33 cellular contexts compared by ENCODE assay signal in genomic region chr18:78925193-78925540, GRCh38. TPM values are rescaled to one million over a fixed set of nuclear protein-coding genes. Genes with fewer than 3 reads are reported as not detected.
"Had no signal": no experiment of that assay in that cellular context is flagged by ENCODE, and none has a peak within 500 bp of the region (broad histone marks: within the 10 kb centered on the region; RNA-seq: fewer than 3 reads in every experiment).

No MANE protein-coding gene starts in this region.

- H3K4me1 ChIP-seq: adrenal gland, body of pancreas, breast epithelium had no signal

- H3K27me3 ChIP-seq: adrenal gland, body of pancreas, brain microvascular endothelial cell had no signal

- H3K4me3 ChIP-seq: adrenal gland, body of pancreas, breast epithelium had no signal

- DNase-seq: activated B cell treated with CpG ODN at 0.5 μM for 24 hours; activated CD4-positive, alpha-beta memory T cell treated with anti-CD3 and anti-CD28 coated beads for 36 hours; activated CD4-positive, alpha-beta T cell treated with anti-CD3 and anti-CD28 coated beads for 4 hours; activated CD4-positive, alpha-beta T cell treated with anti-CD3 and anti-CD28 coated beads, Interleukin-2, amount 10 ng/mL, durations not matched to agents 24 days and 14 days; activated CD4-positive, alpha-beta T cell treated with anti-CD3 and anti-CD28 coated beads, Interleukin-2, amount 50 U/mL, for 1 hour; activated CD4-positive, alpha-beta T cell treated with anti-CD3 and anti-CD28 coated beads, Interleukin-2, amount 50 U/mL, for 4 hours; activated CD4-positive, CD25-positive, alpha-beta regulatory T cell treated with anti-CD3 and anti-CD28 coated beads, Interleukin-2, amount 50 U/mL, for 72 hours; activated CD8-positive, alpha-beta memory T cell treated with anti-CD3 and anti-CD28 coated beads, Interleukin-2, amount 50 U/mL, for 4 hours; activated CD8-positive, alpha-beta T cell treated with anti-CD3 and anti-CD28 coated beads for 36 hours; activated effector memory CD4-positive, alpha-beta T cell treated with anti-CD3 and anti-CD28 coated beads, Interleukin-2, amount 50 U/mL, for 16 hours; activated gamma-delta T cell treated with Interleukin-2 at 50 U/mL for 16 hours; activated naive CD4-positive, alpha-beta T cell; activated naive CD4-positive, alpha-beta T cell treated with anti-CD3 and anti-CD28 coated beads for 36 hours; activated naive CD4-positive, alpha-beta T cell treated with anti-CD3 and anti-CD28 coated beads, Interleukin-2, amount 50 U/mL, for 16 hours; activated naive CD8-positive, alpha-beta T cell treated with anti-CD3 and anti-CD28 coated beads for 36 hours; activated T-cell treated with anti-CD3 and anti-CD28 coated beads for 4 hours; activated T-cell treated with anti-CD3 and anti-CD28 coated beads, Interleukin-2, amount 50 U/mL, for 1 hour; activated T-cell treated with anti-CD3 and anti-CD28 coated beads, Interleukin-2, amount 50 U/mL, for 4 hours; activated T-cell treated with anti-CD3 and anti-CD28 coated beads, Interleukin-2, amount 50 U/mL, for 72 hours; adrenal gland; amniotic stem cell; aorta; body of pancreas; brain microvascular endothelial cell; central memory CD4-positive, alpha-beta T cell; T-helper 1 cell; T-helper 2 cell; T-helper 9 cell had no signal

- H3K9me3 ChIP-seq: adrenal gland, body of pancreas had no signal

- H3K27ac ChIP-seq: adrenal gland, body of pancreas, brain microvascular endothelial cell, breast epithelium, VCaP had no signal

- H3K36me3 ChIP-seq: adrenal gland, brain microvascular endothelial cell, breast epithelium had no signal

- ATAC-seq: activated CD8-positive, alpha-beta T cell treated with anti-CD3 and anti-CD28 coated beads for 36 hours; activated naive CD4-positive, alpha-beta T cell treated with anti-CD3 and anti-CD28 coated beads, Interleukin-2, amount 50 U/mL, for 72 hours; activated T-cell treated with anti-CD3 and anti-CD28 coated beads, Interleukin-2, amount 50 U/mL, for 4 hours; activated T-cell treated with anti-CD3 and anti-CD28 coated beads, Interleukin-2, amount 50 U/mL, for 72 hours; activated T-helper 17 cell treated with anti-CD3 and anti-CD28 coated beads, Interleukin-2, amount 50 U/mL, for 72 hours; body of pancreas had no signal

RNA-seq across cellular contexts. Expression of gene SALL3, which starts 54.5 kb away (rescaled TPM):
- total RNA-seq: activated B cell treated with CpG ODN at 0.5 μM for 24 hours; activated CD4-positive, alpha-beta memory T cell treated with anti-CD3 and anti-CD28 coated beads for 36 hours; activated CD4-positive, alpha-beta T cell treated with anti-CD3 and anti-CD28 coated beads, Interleukin-2, amount 10 ng/mL, durations not matched to agents 24 days and 14 days; activated CD8-positive, alpha-beta T cell treated with anti-CD3 and anti-CD28 coated beads for 36 hours; activated naive CD4-positive, alpha-beta T cell treated with anti-CD3 and anti-CD28 coated beads for 36 hours; activated naive CD4-positive, alpha-beta T cell treated with anti-CD3 and anti-CD28 coated beads, Interleukin-2, amount 50 U/mL, for 72 hours; activated naive CD8-positive, alpha-beta T cell treated with anti-CD3 and anti-CD28 coated beads for 36 hours; activated T-cell treated with anti-CD3 and anti-CD28 coated beads, Interleukin-2, amount 50 U/mL, for 4 hours; activated T-cell treated with anti-CD3 and anti-CD28 coated beads, Interleukin-2, amount 50 U/mL, for 72 hours; activated T-helper 1 cell treated with anti-CD3 and anti-CD28 coated beads, Interleukin-12 subunit alpha, Interleukin-12 subunit beta, Interleukin-2, Interleukin-4 antibody, amounts not matched to agents 30 ng/mL and 10 ng/mL and 1 ng/mL, durations not matched to agents 14 hours and 24 hours and 36 hours; activated T-helper 17 cell treated with anti-CD3 and anti-CD28 coated beads, Interleukin-2, amount 50 U/mL, for 72 hours; body of pancreas; breast epithelium had no signal
- polyA plus RNA-seq: adrenal gland, aorta had no signal
